In genomic region chr7:100679927-100680588, GRCh38 we compare ENCODE assay signal across 11 cellular contexts. TPM values are rescaled to one million over a fixed set of nuclear protein-coding genes. Genes with fewer than 3 reads are reported as not detected.
A peak's percentile ranks its signal among the peaks of the same experiment; 100 is the strongest.
DNase-seq lines count a peak whose midpoint lies in the region; ATAC-seq, FAIRE-seq and TF ChIP-seq lines count a peak whose summit lies in the region.
"Had no signal": no experiment of that assay in that cellular context is flagged by ENCODE, and none has a peak within 500 bp of the region (broad histone marks: within the 10 kb centered on the region; RNA-seq: fewer than 3 reads in every experiment).

No MANE protein-coding gene starts in this region.

- DNase-seq in GM12891 (ENCODE audit: insufficient read length, low spot score) = peak; percentile 20
- DNase-seq in RWPE1 (ENCODE audit: low spot score) = peak; percentile 75
- peak; percentile 41 for DNase-seq in fibroblast of the conjunctiva (ENCODE audit: low read depth)
- DNase-seq in sciatic nerve (ENCODE audit: low spot score) = no peak
- no peak for DNase-seq in DMS153 treated with DMSO at 0.1 percent for 48 hours (lab: John Stamatoyannopoulos, UW; ENCODE audit: unreplicated experiment)
- DNase-seq in SJCRH30 = no peak
- DNase-seq in hypothalamus (lab: John Stamatoyannopoulos, UW) = no peak
- DNase-seq in NCI-H1417 (lab: John Stamatoyannopoulos, UW) = no peak
- DNase-seq: dorsolateral prefrontal cortex had no signal

- POLR2A ChIA-PET in RWPE1 (lab: Yijun Ruan, JAX; ENCODE audit: low non-redundant PET) = interaction anchor here (0.5 kb wide), 1 partner anchor 8 kb away, joined by 3 read pairs; no protein-coding TSS in a partner anchor

- no peak for TF ChIP-seq CTCF in RWPE1 (conservative IDR thresholded peaks at IDR 0.05; ENCODE audit: low read depth)

- no peak overlapping the region for H3K4me3 ChIP-seq in SJCRH30
- H3K4me3 ChIP-seq: dorsolateral prefrontal cortex had no signal

- H3K9me3 ChIP-seq in SJCRH30 (replicated peaks) = no peaks in the 10 kb centered on the region

- H3K36me3 ChIP-seq in SJCRH30 = peaks cover 70% of the 10 kb centered on the region

- no peaks in the 10 kb centered on the region for H3K4me1 ChIP-seq in SJCRH30

- intact Hi-C loops in sciatic nerve (cut with DNase I) = no loop called here

- FAIRE-seq in GM12891 (lab: Jason Lieb, UNC) = no peak

- no peaks in the 10 kb centered on the region for H3K27me3 ChIP-seq in SJCRH30
- H3K27me3 ChIP-seq: dorsolateral prefrontal cortex had no signal

- CTCF ChIA-PET in RWPE1 (lab: Yijun Ruan, JAX) = interaction anchor here (0.6 to 1.4 kb wide), 8 partner anchors 7 to 219 kb away, joined by 3 to 7 read pairs (median 4); no protein-coding TSS in a partner anchor

- TF ChIP-seq POLR2A in GM12891 (IDR thresholded peaks at IDR 0.05; ENCODE audit: low read depth, low read length) = no peak; the same call in 1 of the 2 replicates

- ATAC-seq in sciatic nerve = peak; percentile 83

- H3K27ac ChIP-seq in RWPE1 = peak overlapping the region; percentile 92
- H3K27ac ChIP-seq in SJCRH30 = no peak overlapping the region
- H3K27ac ChIP-seq: HL-60 had no signal

TF ChIP-seq in GM12891, 5 proteins besides CTCF, POLR2A, EP300 and RAD21:
- TF ChIP-seq POU2F2 (IDR thresholded peaks at IDR 0.05; ENCODE audit: low read depth, low read length) = no peak
- TF ChIP-seq PAX5 (IDR thresholded peaks at IDR 0.05; ENCODE audit: insufficient read depth, low read length, severe bottlenecking) = no peak
- no peak for TF ChIP-seq TAF1 (IDR thresholded peaks at IDR 0.05; ENCODE audit: low read depth, low read length)
- TF ChIP-seq POLR2AphosphoS5 (IDR thresholded peaks at IDR 0.05; ENCODE audit: low read depth, low read length) = peak; percentile 46; the same call in 1 of the 2 replicates

RNA-seq across cellular contexts. Expression of gene GNB2, which starts 6.5 kb away (rescaled TPM):
- 97.5 TPM for polyA plus RNA-seq in GM12891 (2012; ENCODE audit: low read depth, missing spikeins)
- 179 TPM for total RNA-seq in sciatic nerve
- 105 and 112 TPM in 2 replicates for total RNA-seq in SJCRH30 (2014; rRNA removed; shearing (Covaris generic))

RNA-seq across cellular contexts. Expression of gene GIGYF1, which starts 14.0 kb away (rescaled TPM):
- polyA plus RNA-seq in GM12891 (2012; ENCODE audit: low read depth, missing spikeins) = 19.0 TPM
- total RNA-seq in sciatic nerve = 58.8 TPM
- total RNA-seq in SJCRH30 (2014; rRNA removed; shearing (Covaris generic)) = 17.8 and 22.6 TPM in 2 replicates

RNA-seq across cellular contexts. Expression of gene ACTL6B, which starts 23.8 kb away (rescaled TPM):
- polyA plus RNA-seq in GM12891 (2012; ENCODE audit: low read depth, missing spikeins) = not detected
- total RNA-seq in sciatic nerve = not detected
- not detected in 2 replicates for total RNA-seq in SJCRH30 (2014; rRNA removed; shearing (Covaris generic))
- total RNA-seq: subcutaneous adipose tissue had no signal

RNA-seq across cellular contexts. Expression of gene POP7, which starts 25.9 kb away (rescaled TPM):
- 54.4 TPM for polyA plus RNA-seq in GM12891 (2012; ENCODE audit: low read depth, missing spikeins)
- total RNA-seq in sciatic nerve = 16.6 TPM
- 63.9 and 67.9 TPM in 2 replicates for total RNA-seq in SJCRH30 (2014; rRNA removed; shearing (Covaris generic))

RNA-seq across cellular contexts. Expression of gene TFR2, which starts 38.7 kb away (rescaled TPM):
- polyA plus RNA-seq in GM12891 (2012; ENCODE audit: low read depth, missing spikeins) = 2.1 TPM
- total RNA-seq in sciatic nerve = 1.2 TPM
- not detected in 2 replicates for total RNA-seq in SJCRH30 (2014; rRNA removed; shearing (Covaris generic))

Comparison
In these comparisons a context has a peak if more than half of its experiments do, and no peak if none do; other contexts are left out.
1. DNase-seq: peak in GM12891 (single experiment), RWPE1 (single experiment) and fibroblast of the conjunctiva (single experiment); none in sciatic nerve (single experiment), DMS153 treated with DMSO at 0.1 percent for 48 hours (single experiment), SJCRH30 (0 of 2), hypothalamus (0 of 51) and NCI-H1417 (0 of 3).